ENCODE assay signal across 33 cellular contexts in the genomic region with DNA sequence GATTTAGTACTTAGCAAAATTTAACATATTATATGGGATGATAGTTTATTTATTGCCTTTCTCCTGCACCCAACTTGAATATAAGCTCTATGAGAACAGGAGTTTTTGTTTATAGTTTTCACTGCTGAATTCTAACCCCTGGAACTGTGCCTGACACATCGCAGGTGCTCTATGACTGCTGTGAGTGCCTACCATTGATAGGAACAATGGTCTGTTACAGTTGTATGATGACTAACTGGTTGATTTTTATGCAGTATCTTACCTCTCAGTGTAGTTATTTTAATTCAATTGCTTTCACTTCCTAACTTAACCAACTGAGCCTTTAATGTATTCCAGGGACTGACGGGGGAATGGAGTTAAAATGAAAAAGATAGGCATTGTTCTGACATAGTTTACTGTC.
"Had no signal": no experiment of that assay in that cellular context is flagged by ENCODE, and none has a peak within 500 bp of the region (broad histone marks: within the 10 kb centered on the region; RNA-seq: fewer than 3 reads in every experiment).

No MANE protein-coding gene starts in this region.

- H3K36me3 ChIP-seq: adrenal gland, brain microvascular endothelial cell, breast epithelium had no signal

- H3K27ac Mint-ChIP-seq: activated CD4-positive, alpha-beta memory T cell treated with anti-CD3 and anti-CD28 coated beads, Interleukin-2, amount 10 ng/mL, durations not matched to agents 7 days and 5 days; activated CD4-positive, alpha-beta T cell treated with anti-CD3 and anti-CD28 coated beads for 36 hours; activated CD4-positive, alpha-beta T cell treated with anti-CD3 and anti-CD28 coated beads, Interleukin-2, amount 10 ng/mL, durations not matched to agents 7 days and 5 days; activated CD8-positive, alpha-beta memory T cell treated with anti-CD3 and anti-CD28 coated beads, Interleukin-2, amount 10 ng/mL, durations not matched to agents 7 days and 5 days; activated CD8-positive, alpha-beta T cell treated with anti-CD3 and anti-CD28 coated beads, Interleukin-2, amount 10 ng/mL, durations not matched to agents 7 days and 5 days; activated naive CD4-positive, alpha-beta T cell treated with anti-CD3 and anti-CD28 coated beads, Interleukin-2, amount 50 U/mL, for 72 hours; activated naive CD8-positive, alpha-beta T cell treated with anti-CD3 and anti-CD28 coated beads for 36 hours; activated T-cell treated with anti-CD3 and anti-CD28 coated beads, Interleukin-2, amount 50 U/mL, for 24 hours; activated T-helper 2 cell treated with anti-CD3 and anti-CD28 coated beads, Interferon-gamma antibody, Interleukin-2, Interleukin-4, amounts not matched to agents 10 μg/mL and 5 μg/mL and 100 μg/mL, durations not matched to agents 14 hours and 24 hours and 36 hours; T-helper 1 cell treated with Interleukin-12 subunit alpha and Interleukin-12 subunit beta and Interleukin-4 antibody, amounts not matched to agents 30 μg/mL and 1 μg/mL, for 36 hours; T-helper 2 cell treated with Interferon-gamma antibody and Interleukin-4, amounts not matched to agents 5 μg/mL and 100 μg/mL, for 36 hours had no signal

- H3K9me3 ChIP-seq: adrenal gland, body of pancreas, breast epithelium had no signal

- DNase-seq: activated CD4-positive, alpha-beta memory T cell treated with anti-CD3 and anti-CD28 coated beads, Interleukin-2, amount 10 ng/mL, durations not matched to agents 7 days and 5 days; activated CD4-positive, alpha-beta T cell treated with anti-CD3 and anti-CD28 coated beads for 1 hour; activated CD4-positive, alpha-beta T cell treated with anti-CD3 and anti-CD28 coated beads for 36 hours; activated CD4-positive, alpha-beta T cell treated with anti-CD3 and anti-CD28 coated beads for 48 hours; activated CD4-positive, alpha-beta T cell treated with anti-CD3 and anti-CD28 coated beads, Interleukin-2, amount 10 ng/mL, durations not matched to agents 7 days and 5 days; activated CD4-positive, alpha-beta T cell treated with anti-CD3 and anti-CD28 coated beads, Interleukin-2, amount 50 U/mL, for 48 hours; activated CD4-positive, CD25-positive, alpha-beta regulatory T cell; activated CD8-positive, alpha-beta memory T cell treated with anti-CD3 and anti-CD28 coated beads for 24 hours; activated CD8-positive, alpha-beta memory T cell treated with anti-CD3 and anti-CD28 coated beads, Interleukin-2, amount 10 ng/mL, durations not matched to agents 7 days and 5 days; activated CD8-positive, alpha-beta memory T cell treated with anti-CD3 and anti-CD28 coated beads, Interleukin-2, amount 50 U/mL, for 48 hours; activated CD8-positive, alpha-beta T cell treated with anti-CD3 and anti-CD28 coated beads, Interleukin-2, amount 10 ng/mL, durations not matched to agents 7 days and 5 days; activated effector memory CD4-positive, alpha-beta T cell treated with Interleukin-2 at 50 U/mL for 16 hours; activated gamma-delta T cell; activated naive CD4-positive, alpha-beta T cell treated with anti-CD3 and anti-CD28 coated beads, Interleukin-2, amount 50 U/mL, for 16 hours; activated naive CD4-positive, alpha-beta T cell treated with Interleukin-2 at 50 U/mL for 16 hours; activated naive CD8-positive, alpha-beta T cell treated with anti-CD3 and anti-CD28 coated beads for 36 hours; activated T-cell treated with anti-CD3 and anti-CD28 coated beads, Interleukin-2, amount 50 U/mL, for 24 hours; activated T-cell treated with anti-CD3 and anti-CD28 coated beads, Interleukin-2, amount 50 U/mL, for 48 hours; adrenal gland; amniotic stem cell; aorta; body of pancreas; brain microvascular endothelial cell; central memory CD4-positive, alpha-beta T cell; T-helper 2 cell; T-helper 9 cell had no signal

- H3K27me3 ChIP-seq: adrenal gland, body of pancreas, brain microvascular endothelial cell, breast epithelium had no signal

- H3K4me1 Mint-ChIP-seq: activated CD4-positive, alpha-beta memory T cell treated with anti-CD3 and anti-CD28 coated beads, Interleukin-2, amount 10 ng/mL, durations not matched to agents 7 days and 5 days; activated CD4-positive, alpha-beta T cell treated with anti-CD3 and anti-CD28 coated beads for 36 hours; activated CD4-positive, alpha-beta T cell treated with anti-CD3 and anti-CD28 coated beads, Interleukin-2, amount 10 ng/mL, durations not matched to agents 7 days and 5 days; activated CD8-positive, alpha-beta memory T cell treated with anti-CD3 and anti-CD28 coated beads, Interleukin-2, amount 10 ng/mL, durations not matched to agents 7 days and 5 days; activated naive CD8-positive, alpha-beta T cell treated with anti-CD3 and anti-CD28 coated beads for 36 hours had no signal

- H3K9me3 Mint-ChIP-seq: activated CD4-positive, alpha-beta memory T cell treated with anti-CD3 and anti-CD28 coated beads, Interleukin-2, amount 10 ng/mL, durations not matched to agents 7 days and 5 days; activated CD4-positive, alpha-beta T cell treated with anti-CD3 and anti-CD28 coated beads, Interleukin-2, amount 10 ng/mL, durations not matched to agents 7 days and 5 days; activated naive CD4-positive, alpha-beta T cell treated with anti-CD3 and anti-CD28 coated beads, Interleukin-2, amount 50 U/mL, for 72 hours; activated naive CD8-positive, alpha-beta T cell treated with anti-CD3 and anti-CD28 coated beads for 36 hours; activated T-cell treated with anti-CD3 and anti-CD28 coated beads, Interleukin-2, amount 50 U/mL, for 24 hours; activated T-helper 2 cell treated with anti-CD3 and anti-CD28 coated beads, Interferon-gamma antibody, Interleukin-2, Interleukin-4, amounts not matched to agents 10 μg/mL and 5 μg/mL and 100 μg/mL, durations not matched to agents 14 hours and 24 hours and 36 hours; T-helper 1 cell treated with Interleukin-12 subunit alpha and Interleukin-12 subunit beta and Interleukin-4 antibody, amounts not matched to agents 30 μg/mL and 1 μg/mL, for 36 hours; T-helper 2 cell treated with Interferon-gamma antibody and Interleukin-4, amounts not matched to agents 5 μg/mL and 100 μg/mL, for 36 hours had no signal

- H3K4me3 ChIP-seq: adrenal gland, body of pancreas, breast epithelium had no signal

- H3K36me3 Mint-ChIP-seq: activated CD8-positive, alpha-beta memory T cell treated with anti-CD3 and anti-CD28 coated beads, Interleukin-2, amount 10 ng/mL, durations not matched to agents 7 days and 5 days; activated naive CD4-positive, alpha-beta T cell treated with anti-CD3 and anti-CD28 coated beads, Interleukin-2, amount 50 U/mL, for 72 hours; activated naive CD8-positive, alpha-beta T cell treated with anti-CD3 and anti-CD28 coated beads for 36 hours had no signal

- H3K4me3 Mint-ChIP-seq: activated CD4-positive, alpha-beta memory T cell treated with anti-CD3 and anti-CD28 coated beads, Interleukin-2, amount 10 ng/mL, durations not matched to agents 7 days and 5 days; activated CD4-positive, alpha-beta T cell treated with anti-CD3 and anti-CD28 coated beads for 36 hours; activated CD4-positive, alpha-beta T cell treated with anti-CD3 and anti-CD28 coated beads, Interleukin-2, amount 10 ng/mL, durations not matched to agents 7 days and 5 days; activated CD8-positive, alpha-beta memory T cell treated with anti-CD3 and anti-CD28 coated beads, Interleukin-2, amount 10 ng/mL, durations not matched to agents 7 days and 5 days; activated CD8-positive, alpha-beta T cell treated with anti-CD3 and anti-CD28 coated beads, Interleukin-2, amount 10 ng/mL, durations not matched to agents 7 days and 5 days; activated naive CD8-positive, alpha-beta T cell treated with anti-CD3 and anti-CD28 coated beads for 36 hours; activated T-cell treated with anti-CD3 and anti-CD28 coated beads, Interleukin-2, amount 50 U/mL, for 24 hours; T-helper 1 cell treated with Interleukin-12 subunit alpha and Interleukin-12 subunit beta and Interleukin-4 antibody, amounts not matched to agents 30 μg/mL and 1 μg/mL, for 36 hours; T-helper 2 cell treated with Interferon-gamma antibody and Interleukin-4, amounts not matched to agents 5 μg/mL and 100 μg/mL, for 36 hours had no signal

- H3K27me3 Mint-ChIP-seq: activated CD4-positive, alpha-beta memory T cell treated with anti-CD3 and anti-CD28 coated beads, Interleukin-2, amount 10 ng/mL, durations not matched to agents 7 days and 5 days; activated CD4-positive, alpha-beta T cell treated with anti-CD3 and anti-CD28 coated beads for 36 hours; activated CD4-positive, alpha-beta T cell treated with anti-CD3 and anti-CD28 coated beads, Interleukin-2, amount 10 ng/mL, durations not matched to agents 7 days and 5 days; activated CD8-positive, alpha-beta memory T cell treated with anti-CD3 and anti-CD28 coated beads, Interleukin-2, amount 10 ng/mL, durations not matched to agents 7 days and 5 days; activated naive CD8-positive, alpha-beta T cell treated with anti-CD3 and anti-CD28 coated beads for 36 hours; activated T-cell treated with anti-CD3 and anti-CD28 coated beads, Interleukin-2, amount 50 U/mL, for 24 hours had no signal

- H3K27ac ChIP-seq: adrenal gland, body of pancreas, brain microvascular endothelial cell, breast epithelium, VCaP had no signal

- H3K4me1 ChIP-seq: adrenal gland, body of pancreas, breast epithelium had no signal

- ATAC-seq: activated CD4-positive, alpha-beta T cell treated with anti-CD3 and anti-CD28 coated beads for 36 hours; activated CD4-positive, CD25-positive, alpha-beta regulatory T cell treated with anti-CD3 and anti-CD28 coated beads, Interleukin-2, amount 50 U/mL, for 24 hours; activated CD8-positive, alpha-beta memory T cell treated with anti-CD3 and anti-CD28 coated beads, Interleukin-2, amount 10 ng/mL, durations not matched to agents 7 days and 5 days; activated CD8-positive, alpha-beta T cell treated with anti-CD3 and anti-CD28 coated beads, Interleukin-2, amount 10 ng/mL, durations not matched to agents 7 days and 5 days; activated naive CD4-positive, alpha-beta T cell treated with anti-CD3 and anti-CD28 coated beads, Interleukin-2, amount 50 U/mL, for 72 hours; body of pancreas had no signal
